Comparison of ENCODE assay signal across 1 cellular context in the genomic region with DNA sequence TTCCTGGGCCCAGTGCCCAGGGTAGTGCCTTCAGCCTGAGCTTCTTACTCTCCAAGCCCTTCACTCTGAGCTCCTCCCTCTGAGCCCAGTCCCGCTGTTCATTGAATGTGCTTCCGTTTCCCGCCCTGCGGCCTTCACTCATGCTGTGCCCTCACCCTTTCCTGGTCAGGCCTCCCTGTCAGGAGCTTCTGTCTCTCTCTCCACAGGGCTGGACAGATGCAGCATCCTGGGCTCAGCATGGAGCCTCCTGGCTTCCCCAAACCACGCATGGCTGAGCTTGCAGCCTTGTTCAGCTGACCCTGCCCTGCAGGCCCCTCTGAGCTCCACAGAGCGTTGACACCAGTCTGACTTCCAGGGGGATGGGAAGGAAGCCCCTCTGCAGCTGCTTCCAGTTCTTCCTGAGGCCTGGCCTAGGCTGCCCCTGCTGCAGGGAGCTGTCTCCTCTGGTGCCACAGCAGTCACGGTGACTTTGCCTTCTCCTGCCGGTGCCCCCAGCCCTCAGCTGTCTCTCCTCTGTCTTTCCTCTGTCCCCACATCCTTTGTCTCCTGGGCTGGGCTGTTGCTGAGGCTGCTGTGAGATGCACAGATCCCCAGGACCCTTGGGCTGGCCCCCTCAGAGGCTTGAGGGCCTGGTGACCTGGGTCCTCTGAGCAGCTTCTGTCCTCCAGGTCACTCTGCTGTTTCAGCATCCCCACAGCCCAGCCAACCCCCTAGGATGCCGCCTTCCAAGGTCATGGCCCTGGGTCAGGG.
A peak's percentile ranks its signal among the peaks of the same experiment; 100 is the strongest.
TF ChIP-seq lines count a peak whose summit lies in the region.

No MANE protein-coding gene starts in this region.

TF ChIP-seq in H1, 55 proteins besides CTCF, POLR2A, EP300 and RAD21 (continued from another document):
- TF ChIP-seq, protein P1, sequence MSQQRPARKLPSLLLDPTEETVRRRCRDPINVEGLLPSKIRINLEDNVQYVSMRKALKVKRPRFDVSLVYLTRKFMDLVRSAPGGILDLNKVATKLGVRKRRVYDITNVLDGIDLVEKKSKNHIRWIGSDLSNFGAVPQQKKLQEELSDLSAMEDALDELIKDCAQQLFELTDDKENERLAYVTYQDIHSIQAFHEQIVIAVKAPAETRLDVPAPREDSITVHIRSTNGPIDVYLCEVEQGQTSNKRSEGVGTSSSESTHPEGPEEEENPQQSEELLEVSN (IDR thresholded peaks at IDR 0.05): peak; percentile 52; the same call in 1 of the 2 replicates
